ENCODE assay signal across 8 cellular contexts in the genomic region with DNA sequence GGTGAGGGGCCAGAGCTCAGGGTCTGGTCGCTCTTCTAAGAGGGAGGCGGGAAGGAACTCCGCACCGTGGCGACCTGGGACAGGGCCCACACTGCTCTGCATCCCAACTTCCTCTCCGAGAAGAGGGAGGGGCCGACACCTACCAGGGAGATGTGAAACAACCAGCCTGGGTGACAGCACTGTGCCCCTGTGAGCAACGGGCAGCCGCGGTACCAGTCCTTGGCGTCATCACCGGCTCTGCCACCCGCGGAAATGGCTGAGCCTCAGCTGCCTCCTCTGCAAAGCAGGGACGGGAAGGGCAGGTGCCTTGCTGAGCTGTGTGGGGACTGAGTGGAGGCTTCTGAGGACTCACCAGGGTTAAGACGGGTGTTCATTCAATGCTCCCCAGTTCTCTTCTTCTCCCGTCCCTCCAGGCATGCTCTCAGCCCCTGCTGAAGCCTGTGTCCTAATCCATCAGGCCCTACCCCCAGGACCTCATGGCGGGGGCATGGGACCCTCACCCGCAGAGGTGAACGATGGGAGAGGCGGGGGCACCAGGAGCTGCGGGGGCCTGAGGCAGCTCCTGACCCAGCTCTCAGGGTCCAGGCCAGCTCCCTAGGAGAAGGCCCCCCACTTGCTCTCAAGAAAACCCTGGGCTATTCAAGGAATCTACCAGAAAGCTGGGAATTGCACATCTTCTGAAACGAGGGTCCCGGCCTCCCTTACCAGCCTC. TPM values are rescaled to one million over a fixed set of nuclear protein-coding genes. Genes with fewer than 3 reads are reported as not detected.
DNase-seq lines count a peak whose midpoint lies in the region; ATAC-seq and TF ChIP-seq lines count a peak whose summit lies in the region.

No MANE protein-coding gene starts in this region.

- CTCF ChIA-PET in CD8-positive, alpha-beta memory T cell (lab: Charles Lee) = no interaction called here
- CTCF ChIA-PET in mammary epithelial cell (lab: Charles Lee; ENCODE audit: low non-redundant PET) = no interaction called here

- TF ChIP-seq CTCF in MM.1S (IDR thresholded peaks at IDR 0.05; ENCODE audit: low read length) = no peak
- TF ChIP-seq CTCF in type B pancreatic cell (conservative IDR thresholded peaks at IDR 0.05) = no peak
- TF ChIP-seq CTCF in mammary epithelial cell (conservative IDR thresholded peaks at IDR 0.05 in 1 of 2, IDR thresholded peaks at IDR 0.05 in 1 of 2; ENCODE audit: extremely low read depth in 1 of 2, insufficient read depth in 1 of 2, low read depth in 1 of 2, low read length in 2 of 2) = no peak

- H3K27ac Mint-ChIP-seq in CD8-positive, alpha-beta memory T cell = peak overlapping the region in 3 of 8 donors; percentile 52 to 80 (median 69)
- H3K27ac Mint-ChIP-seq in activated naive CD4-positive, alpha-beta T cell treated with anti-CD3 and anti-CD28 coated beads, Interleukin-2, amount 50 U/mL, for 72 hours = peak overlapping the region in 1 of 2 donors; percentile 51
- H3K27ac Mint-ChIP-seq in memory B cell (peak overlapping the region; percentile 96), type B pancreatic cell (no peak overlapping the region)

- DNase-seq in CD8-positive, alpha-beta memory T cell = peak in 3 of 5 donors; percentile 28 to 42 (median 36)
- no peak for DNase-seq in MM.1S
- peak; percentile 38 to 73 for DNase-seq in activated naive CD4-positive, alpha-beta T cell treated with anti-CD3 and anti-CD28 coated beads, Interleukin-2, amount 50 U/mL, for 72 hours (ENCODE audit: low spot score in 2 of 2)
- DNase-seq in memory B cell (ENCODE audit: low spot score in 2 of 2) = peak; percentile 65 to 72
- peak; percentile 27 to 35 for DNase-seq in stimulated activated CD8-positive, alpha-beta memory T cell treated with anti-CD3 and anti-CD28 coated beads, Interleukin-7, amount 100 ng/mL, for 48 hours (ENCODE audit: extremely low read depth in 1 of 2, low read depth in 1 of 2)
- no peak for DNase-seq in type B pancreatic cell (ENCODE audit: extremely low spot score, unreplicated experiment)
- DNase-seq in mammary epithelial cell = no peak

- H3K36me3 Mint-ChIP-seq in CD8-positive, alpha-beta memory T cell = peaks cover 0 to 19% (median 0%) of the 10 kb centered on the region in 3 donors
- no peaks in the 10 kb centered on the region for H3K36me3 Mint-ChIP-seq in activated naive CD4-positive, alpha-beta T cell treated with anti-CD3 and anti-CD28 coated beads, Interleukin-2, amount 50 U/mL, for 72 hours
- H3K36me3 Mint-ChIP-seq in memory B cell (peaks cover 5% of the 10 kb centered on the region), type B pancreatic cell (no peaks in the 10 kb centered on the region)

- POLR2A ChIA-PET in CD8-positive, alpha-beta memory T cell (lab: Charles Lee) = interaction anchor here (0.5 kb wide), 1 partner anchor 68 kb away, joined by 3 read pairs; no protein-coding TSS in a partner anchor

- H3K4me1 ChIP-seq in CD8-positive, alpha-beta memory T cell (ENCODE audit: insufficient read depth, low read length) = peaks cover 17% of the 10 kb centered on the region
- H3K4me1 ChIP-seq in MM.1S (ENCODE audit: low read length) = no peaks in the 10 kb centered on the region
- H3K4me1 ChIP-seq in mammary epithelial cell (ENCODE audit: insufficient read depth, low read length) = peaks cover 19% of the 10 kb centered on the region

- H3K9ac ChIP-seq in MM.1S (ENCODE audit: low read length) (peak overlapping the region; percentile 29; the same call in 1 of the 2 replicates), mammary epithelial cell (ENCODE audit: insufficient read depth, low read length) (no peak overlapping the region)

- no peaks in the 10 kb centered on the region for H3K9me3 ChIP-seq in CD8-positive, alpha-beta memory T cell (ENCODE audit: low read length)
- H3K9me3 ChIP-seq in MM.1S (replicated peaks; ENCODE audit: insufficient read depth, low read length) (no peaks in the 10 kb centered on the region), mammary epithelial cell (replicated peaks; ENCODE audit: insufficient read depth, low read length) (no peaks in the 10 kb centered on the region)

- in situ Hi-C loops in mammary epithelial cell (cut with MboI; ENCODE audit: low sequenced_read_pairs in 2 of 2) = no loop called here

- 67% methylated on average over 17 of the region's 24 CpGs for WGBS in mammary epithelial cell (ENCODE audit: low coverage, missing lambda C conversion rate)

- H3F3A ChIP-seq in MM.1S (ENCODE audit: insufficient read depth, low read length) = no peaks in the 10 kb centered on the region

- no peaks in the 10 kb centered on the region for H3K27me3 Mint-ChIP-seq in CD8-positive, alpha-beta memory T cell
- H3K27me3 Mint-ChIP-seq in memory B cell (no peaks in the 10 kb centered on the region), type B pancreatic cell (no peaks in the 10 kb centered on the region)

- H3K79me2 ChIP-seq in MM.1S (ENCODE audit: low read length) (peaks cover 100% of the 10 kb centered on the region), mammary epithelial cell (ENCODE audit: insufficient read depth, low read length) (peaks cover 100% of the 10 kb centered on the region)

- H3K9me3 Mint-ChIP-seq in CD8-positive, alpha-beta memory T cell = no peaks in the 10 kb centered on the region
- H3K9me3 Mint-ChIP-seq in activated naive CD4-positive, alpha-beta T cell treated with anti-CD3 and anti-CD28 coated beads, Interleukin-2, amount 50 U/mL, for 72 hours = no peaks in the 10 kb centered on the region
- H3K9me3 Mint-ChIP-seq in memory B cell (no peaks in the 10 kb centered on the region), type B pancreatic cell (no peaks in the 10 kb centered on the region)

- no peak overlapping the region for H3K27ac ChIP-seq in CD8-positive, alpha-beta memory T cell (ENCODE audit: low read depth, low read length)
- H3K27ac ChIP-seq in MM.1S (ENCODE audit: low read length) = peak overlapping the region; percentile 71; the same call in 1 of the 2 replicates
- no peak overlapping the region for H3K27ac ChIP-seq in mammary epithelial cell (ENCODE audit: insufficient read depth, low read depth, low read length)

- intact Hi-C loops in mammary epithelial cell (cut with micrococcal nuclease) = no loop called here

- H3K36me3 ChIP-seq in CD8-positive, alpha-beta memory T cell (ENCODE audit: insufficient read depth, low read length) = no peaks in the 10 kb centered on the region
- no peaks in the 10 kb centered on the region for H3K36me3 ChIP-seq in MM.1S (replicated peaks; ENCODE audit: insufficient read depth, low read length)
- no peaks in the 10 kb centered on the region for H3K36me3 ChIP-seq in mammary epithelial cell (ENCODE audit: insufficient read depth, low read length)

- peak overlapping the region in 1 of 7 donors; percentile 8 for H3K4me3 Mint-ChIP-seq in CD8-positive, alpha-beta memory T cell
- H3K4me3 Mint-ChIP-seq in memory B cell = peak overlapping the region; percentile 88
- H3K4me3 Mint-ChIP-seq in type B pancreatic cell = no peak overlapping the region

- no peak overlapping the region for H3K4me3 ChIP-seq in CD8-positive, alpha-beta memory T cell (ENCODE audit: low read length)
- H3K4me3 ChIP-seq in MM.1S (ENCODE audit: low read length) (no peak overlapping the region; the same call in 1 of the 2 replicates), mammary epithelial cell (replicated peaks in 1 of 3; ENCODE audit: insufficient read depth in 1 of 3, low read depth in 2 of 3, low read length in 3 of 3) (no peak overlapping the region)

- H4K20me1 ChIP-seq in MM.1S (ENCODE audit: insufficient read depth, low read length) = peaks cover 12% of the 10 kb centered on the region
- H4K20me1 ChIP-seq in mammary epithelial cell (ENCODE audit: insufficient read depth, low read length) = peaks cover 5% of the 10 kb centered on the region

- peak; percentile 53 for ATAC-seq in GM21360 (IDR thresholded peaks at IDR 0.05; ENCODE audit: unreplicated experiment)
- ATAC-seq in activated naive CD4-positive, alpha-beta T cell treated with anti-CD3 and anti-CD28 coated beads, Interleukin-2, amount 50 U/mL, for 72 hours = peak; percentile 84 to 97
- ATAC-seq in memory B cell (ENCODE audit: low read depth) = peak; percentile 90

- no peaks in the 10 kb centered on the region for H3K27me3 ChIP-seq in CD8-positive, alpha-beta memory T cell (ENCODE audit: insufficient read depth, low read length, poor library complexity, severe bottlenecking)
- H3K27me3 ChIP-seq in MM.1S (replicated peaks; ENCODE audit: insufficient read depth, low read length) (no peaks in the 10 kb centered on the region), mammary epithelial cell (ENCODE audit: insufficient read depth, low read length) (no peaks in the 10 kb centered on the region)

- H3K4me1 Mint-ChIP-seq in CD8-positive, alpha-beta memory T cell = peaks cover 33 to 73% (median 41%) of the 10 kb centered on the region in 3 donors
- H3K4me1 Mint-ChIP-seq in memory B cell (peaks cover 57% of the 10 kb centered on the region), type B pancreatic cell (ENCODE audit: unreplicated experiment) (peaks cover 51% of the 10 kb centered on the region)

- H3K9me2 ChIP-seq in MM.1S (replicated peaks; ENCODE audit: insufficient read depth, low read length) = no peaks in the 10 kb centered on the region

- dilution Hi-C loops in mammary epithelial cell (cut with HindIII; ENCODE audit: low sequenced_read_pairs) = no loop called here

- peak overlapping the region; percentile 54; the same call in 1 of the 2 replicates for H3K4me2 ChIP-seq in MM.1S (ENCODE audit: low read depth, low read length)
- H3K4me2 ChIP-seq in mammary epithelial cell (ENCODE audit: insufficient read depth, low read depth, low read length) = no peak overlapping the region

- H2AFZ ChIP-seq in MM.1S (ENCODE audit: low read length) (no peak overlapping the region), mammary epithelial cell (ENCODE audit: low read depth, low read length) (no peak overlapping the region)

- BruUV-seq in mammary epithelial cell (replicated peaks; lab: Mats Ljungman, UMichigan) = no TSS peak

RNA-seq across cellular contexts. Expression of a gene that starts 9.3 kb away (rescaled TPM):
- total RNA-seq in CD8-positive, alpha-beta memory T cell = 10 to 100 TPM; 34.7 to 38.7 TPM
- 2.8 TPM for polyA plus RNA-seq in CD8-positive, alpha-beta memory T cell
- 10 to 100 TPM; 32.2 to 32.5 TPM for total RNA-seq in activated naive CD4-positive, alpha-beta T cell treated with anti-CD3 and anti-CD28 coated beads, Interleukin-2, amount 50 U/mL, for 72 hours
- 30.2 and 34.0 TPM in 2 replicates for total RNA-seq in type B pancreatic cell (ENCODE audit: low replicate concordance)
- total RNA-seq in mammary epithelial cell = 10 to 100 TPM; 25.5 to 41.0 TPM
- 6.7 TPM for polyA plus RNA-seq in mammary epithelial cell
- 7.9 TPM for polyA minus RNA-seq in mammary epithelial cell

RNA-seq across cellular contexts. Expression of a gene that starts 29.3 kb away (rescaled TPM):
- total RNA-seq in CD8-positive, alpha-beta memory T cell = 10 to 100 TPM; 24.9 to 26.7 TPM
- polyA plus RNA-seq in CD8-positive, alpha-beta memory T cell = 19.7 TPM
- 10 to 100 TPM; 25.9 to 37.3 TPM for total RNA-seq in activated naive CD4-positive, alpha-beta T cell treated with anti-CD3 and anti-CD28 coated beads, Interleukin-2, amount 50 U/mL, for 72 hours
- total RNA-seq in type B pancreatic cell (ENCODE audit: low replicate concordance) = 37.4 and 40.7 TPM in 2 replicates
- total RNA-seq in mammary epithelial cell = 10 to 100 TPM; 12.7 to 29.0 TPM
- 10.9 TPM for polyA plus RNA-seq in mammary epithelial cell
- 8.8 TPM for polyA minus RNA-seq in mammary epithelial cell

Comparison
In these comparisons a context has a peak if more than half of its experiments do, and no peak if none do; other contexts are left out.
1. DNase-seq: peak in CD8-positive, alpha-beta memory T cell (3 of 5), activated naive CD4-positive, alpha-beta T cell treated with anti-CD3 and anti-CD28 coated beads, Interleukin-2, amount 50 U/mL, for 72 hours (2 of 2), memory B cell (2 of 2) and stimulated activated CD8-positive, alpha-beta memory T cell treated with anti-CD3 and anti-CD28 coated beads, Interleukin-7, amount 100 ng/mL, for 48 hours (2 of 2); none in MM.1S (single experiment), type B pancreatic cell (single experiment) and mammary epithelial cell (single experiment).
2. Peak in every context shown above with its lines, with median percentiles within 50 percentile points of each other: ATAC-seq.